ENCODE assay signal across 8 cellular contexts in the genomic region with DNA sequence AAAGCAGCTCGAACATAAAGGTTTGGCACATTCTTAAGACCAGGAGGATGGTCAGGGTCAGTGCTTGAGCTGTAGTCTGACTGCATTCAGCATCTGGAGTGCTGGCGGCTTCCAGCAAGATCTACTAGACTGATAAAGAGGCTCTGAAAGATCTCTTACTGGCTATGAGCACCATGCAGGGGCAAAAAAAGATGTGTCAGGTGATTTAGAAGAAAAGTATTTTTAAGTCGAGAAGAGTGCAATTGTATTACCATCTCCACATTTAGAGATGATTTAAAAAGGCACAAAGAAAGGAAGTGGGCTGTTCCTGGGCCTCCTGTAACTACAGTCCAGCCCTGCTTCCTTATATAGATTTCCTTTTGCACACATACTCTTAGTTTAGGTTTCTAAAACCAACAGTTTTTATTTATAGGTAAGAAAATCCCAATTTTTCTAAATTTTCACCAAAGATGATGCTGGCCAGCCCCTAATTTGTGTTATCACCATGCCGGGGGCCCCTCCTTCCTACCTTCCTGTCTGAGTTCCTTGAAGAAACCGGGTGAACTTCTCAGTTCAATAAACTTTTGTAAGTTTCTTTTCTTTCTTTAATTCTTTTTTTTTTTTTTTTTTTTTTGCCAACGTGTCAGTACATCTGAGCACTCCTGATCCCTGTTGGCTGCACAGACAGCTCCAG.
DNase-seq lines count a peak whose midpoint lies in the region; ATAC-seq and TF ChIP-seq lines count a peak whose summit lies in the region.

No MANE protein-coding gene starts in this region.

- TF ChIP-seq EP300 in tibial nerve (IDR thresholded peaks at IDR 0.05): no peak

- TF ChIP-seq RAD21 in HCT116 (IDR thresholded peaks at IDR 0.05; ENCODE audit: low read depth): no peak

- no peaks in the 10 kb centered on the region for H3K79me2 ChIP-seq in HCT116 (ENCODE audit: insufficient read depth, low read length)

- H3K36me3 Mint-ChIP-seq in activated naive CD8-positive, alpha-beta T cell treated with anti-CD3 and anti-CD28 coated beads for 36 hours: no peaks in the 10 kb centered on the region

- POLR2A ChIA-PET in AG04450 (lab: Yijun Ruan, JAX) (interaction anchor here (1.1 kb wide), 1 partner anchor 16 kb away, joined by 3 read pairs; no protein-coding TSS in a partner anchor), HCT116 (lab: Charles Lee) (no interaction called here)

- no peaks in the 10 kb centered on the region for H4K20me1 ChIP-seq in HCT116 (ENCODE audit: insufficient read depth)

- 16 to 17% methylated on average over 6 of the region's 6 CpGs for WGBS in tibial nerve, 2 donors

- no peak overlapping the region for H3K4me3 ChIP-seq in AG04450 (ENCODE audit: low read depth, low read length)
- H3K4me3 ChIP-seq in HCT116 (replicated peaks in 1 of 2; ENCODE audit: low read depth in 1 of 2, low read length in 2 of 2): peak overlapping the region in 1 of 2 experiments; percentile 39; a peak in 2 of 4 replicates
- H3K4me3 ChIP-seq in tibial nerve: no peak overlapping the region

- H3K36me3 ChIP-seq in HCT116 (ENCODE audit: control insufficient read depth in 1 of 2, insufficient read depth in 2 of 2, low read length in 2 of 2): no peaks in the 10 kb centered on the region
- no peaks in the 10 kb centered on the region for H3K36me3 ChIP-seq in tibial nerve

- H3K4me1 ChIP-seq in HCT116 (ENCODE audit: control insufficient read depth in 1 of 2, insufficient read depth in 2 of 2, low read length in 2 of 2) (peaks cover 31 to 63% of the 10 kb centered on the region in 2 experiments), tibial nerve (peaks cover 2 to 82% (median 48%) of the 10 kb centered on the region in 4 donors)

- peak overlapping the region; percentile 94 for H2AFZ ChIP-seq in HCT116 (ENCODE audit: low read depth, low read length, poor library complexity, severe bottlenecking)

- TF ChIP-seq CTCF in AG04450 (IDR thresholded peaks at IDR 0.05; ENCODE audit: low read depth, low read length): no peak
- no peak for TF ChIP-seq CTCF in HCT116 (IDR thresholded peaks at IDR 0.05 in 2 of 3, conservative IDR thresholded peaks at IDR 0.05 in 1 of 3; ENCODE audit: borderline replicate concordance in 1 of 3, insufficient read depth in 1 of 3, low read depth in 2 of 3, low read length in 2 of 3)
- TF ChIP-seq CTCF in tibial nerve (IDR thresholded peaks at IDR 0.05): no peak

- peaks cover 43% of the 10 kb centered on the region for H3K4me1 Mint-ChIP-seq in activated naive CD8-positive, alpha-beta T cell treated with anti-CD3 and anti-CD28 coated beads for 36 hours

- peak overlapping the region; percentile 54 for H3K4me3 Mint-ChIP-seq in activated naive CD8-positive, alpha-beta T cell treated with anti-CD3 and anti-CD28 coated beads for 36 hours

- peak overlapping the region; percentile 75 for H3K27ac ChIP-seq in AG04450 (ENCODE audit: low read depth, low read length)
- peak overlapping the region; percentile 51; the same call in 1 of the 2 replicates for H3K27ac ChIP-seq in HCT116 (ENCODE audit: low read depth, low read length)
- peak overlapping the region; percentile 62 to 96 (median 90) for H3K27ac ChIP-seq in tibial nerve

- H3K9me3 Mint-ChIP-seq in activated naive CD8-positive, alpha-beta T cell treated with anti-CD3 and anti-CD28 coated beads for 36 hours: no peaks in the 10 kb centered on the region

- H3K27me3 ChIP-seq in AG04450 (ENCODE audit: control insufficient read depth, insufficient read depth, low read length) (no peaks in the 10 kb centered on the region), HCT116 (ENCODE audit: insufficient read depth, low read length) (no peaks in the 10 kb centered on the region), tibial nerve (no peaks in the 10 kb centered on the region)

- no peaks in the 10 kb centered on the region for H3K9me2 ChIP-seq in HCT116 (ENCODE audit: insufficient read depth)

- peak overlapping the region; percentile 37; the same call in 1 of the 2 replicates for H3K9ac ChIP-seq in HCT116 (ENCODE audit: low read length)

- RAD21 ChIA-PET in HCT116 (lab: Charles Lee; ENCODE audit: low non-redundant PET in 1 of 2, low total read pairs in 2 of 2, uncharacterized antibody in 2 of 2, unreplicated experiment in 2 of 2): no interaction called here

- no peak for DNase-seq in AG04450 (ENCODE audit: low read depth, low spot score)
- no peak for DNase-seq in HCT116 (ENCODE audit: low read depth, low spot score)
- DNase-seq in activated naive CD8-positive, alpha-beta T cell treated with anti-CD3 and anti-CD28 coated beads for 36 hours: no peak
- peak; percentile 52 for DNase-seq in left lobe of liver (ENCODE audit: low spot score)
- DNase-seq in tibial nerve (ENCODE audit: low spot score in 2 of 2): no peak
- DNase-seq in cerebellar nuclear complex (lab: John Stamatoyannopoulos, UW): no peak
- no peak for DNase-seq in NCI-H1694 (lab: John Stamatoyannopoulos, UW)
- DNase-seq in AG08396 (ENCODE audit: low spot score): no peak

- no peaks in the 10 kb centered on the region for H3K27me3 Mint-ChIP-seq in activated naive CD8-positive, alpha-beta T cell treated with anti-CD3 and anti-CD28 coated beads for 36 hours

- TF ChIP-seq POLR2A in HCT116 (IDR thresholded peaks at IDR 0.05; ENCODE audit: borderline replicate concordance, extremely low read depth, insufficient read depth, insufficient read length) (no peak), tibial nerve (IDR thresholded peaks at IDR 0.05) (no peak)

- no peak for ATAC-seq in HCT116
- ATAC-seq in left lobe of liver: peak; percentile 29

- H3K4me2 ChIP-seq in HCT116 (ENCODE audit: low read length): peak overlapping the region; percentile 75

- CTCF ChIA-PET in AG04450 (lab: Charles Lee): interaction anchor here (0.7 kb wide), 1 partner anchor 91 kb away, joined by 3 read pairs; no protein-coding TSS in a partner anchor
- CTCF ChIA-PET in HCT116 (lab: Charles Lee): no interaction called here

- intact Hi-C loops in HCT116 (cut with micrococcal nuclease): no loop called here

- H3K9me3 ChIP-seq in AG04450 (ENCODE audit: control insufficient read depth, insufficient read depth, low read length): no peaks in the 10 kb centered on the region
- H3K9me3 ChIP-seq in HCT116 (ENCODE audit: control insufficient read depth in 1 of 2, insufficient read depth in 1 of 2, low read depth in 1 of 2, low read length in 2 of 2): no peaks in the 10 kb centered on the region
- H3K9me3 ChIP-seq in tibial nerve: no peaks in the 10 kb centered on the region

- BruUV-seq in HCT116 (replicated peaks; lab: Mats Ljungman, UMichigan): no TSS peak

- peak overlapping the region; percentile 47 for H3K27ac Mint-ChIP-seq in activated naive CD8-positive, alpha-beta T cell treated with anti-CD3 and anti-CD28 coated beads for 36 hours

TF ChIP-seq in HCT116, 20 proteins besides CTCF, POLR2A, EP300 and RAD21:
- TF ChIP-seq, protein P1, sequence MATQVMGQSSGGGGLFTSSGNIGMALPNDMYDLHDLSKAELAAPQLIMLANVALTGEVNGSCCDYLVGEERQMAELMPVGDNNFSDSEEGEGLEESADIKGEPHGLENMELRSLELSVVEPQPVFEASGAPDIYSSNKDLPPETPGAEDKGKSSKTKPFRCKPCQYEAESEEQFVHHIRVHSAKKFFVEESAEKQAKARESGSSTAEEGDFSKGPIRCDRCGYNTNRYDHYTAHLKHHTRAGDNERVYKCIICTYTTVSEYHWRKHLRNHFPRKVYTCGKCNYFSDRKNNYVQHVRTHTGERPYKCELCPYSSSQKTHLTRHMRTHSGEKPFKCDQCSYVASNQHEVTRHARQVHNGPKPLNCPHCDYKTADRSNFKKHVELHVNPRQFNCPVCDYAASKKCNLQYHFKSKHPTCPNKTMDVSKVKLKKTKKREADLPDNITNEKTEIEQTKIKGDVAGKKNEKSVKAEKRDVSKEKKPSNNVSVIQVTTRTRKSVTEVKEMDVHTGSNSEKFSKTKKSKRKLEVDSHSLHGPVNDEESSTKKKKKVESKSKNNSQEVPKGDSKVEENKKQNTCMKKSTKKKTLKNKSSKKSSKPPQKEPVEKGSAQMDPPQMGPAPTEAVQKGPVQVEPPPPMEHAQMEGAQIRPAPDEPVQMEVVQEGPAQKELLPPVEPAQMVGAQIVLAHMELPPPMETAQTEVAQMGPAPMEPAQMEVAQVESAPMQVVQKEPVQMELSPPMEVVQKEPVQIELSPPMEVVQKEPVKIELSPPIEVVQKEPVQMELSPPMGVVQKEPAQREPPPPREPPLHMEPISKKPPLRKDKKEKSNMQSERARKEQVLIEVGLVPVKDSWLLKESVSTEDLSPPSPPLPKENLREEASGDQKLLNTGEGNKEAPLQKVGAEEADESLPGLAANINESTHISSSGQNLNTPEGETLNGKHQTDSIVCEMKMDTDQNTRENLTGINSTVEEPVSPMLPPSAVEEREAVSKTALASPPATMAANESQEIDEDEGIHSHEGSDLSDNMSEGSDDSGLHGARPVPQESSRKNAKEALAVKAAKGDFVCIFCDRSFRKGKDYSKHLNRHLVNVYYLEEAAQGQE (IDR thresholded peaks at IDR 0.05; ENCODE audit: low read depth): no peak
- no peak for TF ChIP-seq EZH2 (IDR thresholded peaks at IDR 0.05)
